14 cellular contexts compared by ENCODE assay signal in genomic region chr7:90625051-90625450, GRCh38. TPM values are rescaled to one million over a fixed set of nuclear protein-coding genes. Genes with fewer than 3 reads are reported as not detected.
A peak's percentile ranks its signal among the peaks of the same experiment; 100 is the strongest.
DNase-seq lines count a peak whose midpoint lies in the region; ATAC-seq and TF ChIP-seq lines count a peak whose summit lies in the region.
"Had no signal": no experiment of that assay in that cellular context is flagged by ENCODE, and none has a peak within 500 bp of the region (broad histone marks: within the 10 kb centered on the region; RNA-seq: fewer than 3 reads in every experiment).

No MANE protein-coding gene starts in this region.

- intact Hi-C loops in PC-9 (cut with micrococcal nuclease; ENCODE audit: unreplicated experiment), result loop anchor here (1.0 to 10.0 kb wide), 2 partner anchors 21 to 470 kb away; partner anchors contain the start of gene STEAP1
- intact Hi-C loops in activated T-helper 2 cell treated with anti-CD3 and anti-CD28 coated beads, Interferon-gamma antibody, Interleukin-2, Interleukin-4, amounts not matched to agents 10 μg/mL and 5 μg/mL and 100 μg/mL, durations not matched to agents 14 hours and 24 hours and 36 hours (cut with micrococcal nuclease), result loop anchor here (5.0 kb wide), 1 partner anchor 68 kb away; no protein-coding TSS in a partner anchor

- H3K27ac Mint-ChIP-seq in stimulated activated memory B cell treated with anti-CD40 and anti-IgM and Interleukin-4, amounts not matched to agents 10 μg/mL and 1 μg/mL and 100 μg/mL, for 72 hours, result peak overlapping the region; percentile 46
- H3K27ac Mint-ChIP-seq in activated T-helper 2 cell treated with anti-CD3 and anti-CD28 coated beads, Interferon-gamma antibody, Interleukin-2, Interleukin-4, amounts not matched to agents 10 μg/mL and 5 μg/mL and 100 μg/mL, durations not matched to agents 14 hours and 24 hours and 36 hours, result no peak overlapping the region
- H3K27ac Mint-ChIP-seq: activated naive CD8-positive, alpha-beta T cell treated with anti-CD3 and anti-CD28 coated beads for 36 hours; CD8-positive, alpha-beta memory T cell had no signal

- DNase-seq in NCI-H2171 treated with DMSO at 0.1 percent for 48 hours (lab: John Stamatoyannopoulos, UW), result peak; percentile 54
- DNase-seq in NCI-H2171 (lab: John Stamatoyannopoulos, UW), result no peak
- DNase-seq in amniotic epithelial cell (ENCODE audit: low read depth), result peak; percentile 21
- peak; percentile 2 for DNase-seq in globus pallidus (ENCODE audit: low spot score)
- no peak for DNase-seq in activated CD4-positive, CD25-positive, alpha-beta regulatory T cell (lab: John Stamatoyannopoulos, UW)
- no peak for DNase-seq in PC-9
- no peak for DNase-seq in activated T-helper 2 cell treated with anti-CD3 and anti-CD28 coated beads, Interferon-gamma antibody, Interleukin-2, Interleukin-4, amounts not matched to agents 10 μg/mL and 5 μg/mL and 100 μg/mL, durations not matched to agents 14 hours and 24 hours and 36 hours (ENCODE audit: low spot score)
- DNase-seq: 8988T; activated CD4-positive, alpha-beta T cell treated with anti-CD3 and anti-CD28 coated beads for 1 hour; activated naive CD8-positive, alpha-beta T cell treated with anti-CD3 and anti-CD28 coated beads for 36 hours; CD8-positive, alpha-beta memory T cell; cortex of kidney had no signal

- no peak for TF ChIP-seq CTCF in PC-9 (conservative IDR thresholded peaks at IDR 0.05)

- no peaks in the 10 kb centered on the region for H3K36me3 ChIP-seq in PC-9 (ENCODE audit: low read depth)

- no peak overlapping the region for H3K4me3 ChIP-seq in PC-9

- no peaks in the 10 kb centered on the region for H3K9me2 ChIP-seq in PC-9 (ENCODE audit: insufficient read depth)

- H3K79me2 ChIP-seq in PC-9 (ENCODE audit: low read depth), result no peaks in the 10 kb centered on the region

- H3K27me3 ChIP-seq in PC-9 (ENCODE audit: insufficient read depth, low read depth), result no peaks in the 10 kb centered on the region
- H3K27me3 ChIP-seq: foreskin keratinocyte had no signal

- POLR2A ChIA-PET in PC-9 (lab: Charles Lee; ENCODE audit: unreplicated experiment), result no interaction called here

- H3K36me3 Mint-ChIP-seq in stimulated activated memory B cell treated with anti-CD40 and anti-IgM and Interleukin-4, amounts not matched to agents 10 μg/mL and 1 μg/mL and 100 μg/mL, for 72 hours, result no peaks in the 10 kb centered on the region
- no peaks in the 10 kb centered on the region for H3K36me3 Mint-ChIP-seq in activated T-helper 2 cell treated with anti-CD3 and anti-CD28 coated beads, Interferon-gamma antibody, Interleukin-2, Interleukin-4, amounts not matched to agents 10 μg/mL and 5 μg/mL and 100 μg/mL, durations not matched to agents 14 hours and 24 hours and 36 hours (ENCODE audit: low read depth)
- H3K36me3 Mint-ChIP-seq: activated naive CD8-positive, alpha-beta T cell treated with anti-CD3 and anti-CD28 coated beads for 36 hours; CD8-positive, alpha-beta memory T cell had no signal

- H3K4me3 Mint-ChIP-seq in stimulated activated memory B cell treated with anti-CD40 and anti-IgM and Interleukin-4, amounts not matched to agents 10 μg/mL and 1 μg/mL and 100 μg/mL, for 72 hours, result no peak overlapping the region
- no peak overlapping the region for H3K4me3 Mint-ChIP-seq in activated T-helper 2 cell treated with anti-CD3 and anti-CD28 coated beads, Interferon-gamma antibody, Interleukin-2, Interleukin-4, amounts not matched to agents 10 μg/mL and 5 μg/mL and 100 μg/mL, durations not matched to agents 14 hours and 24 hours and 36 hours (ENCODE audit: low read depth)
- H3K4me3 Mint-ChIP-seq: activated naive CD8-positive, alpha-beta T cell treated with anti-CD3 and anti-CD28 coated beads for 36 hours; CD8-positive, alpha-beta memory T cell had no signal

- CTCF ChIA-PET in PC-9 (lab: Charles Lee), result no interaction called here

- no peak overlapping the region for H3K4me2 ChIP-seq in PC-9

- no peaks in the 10 kb centered on the region for H3K9me3 Mint-ChIP-seq in stimulated activated memory B cell treated with anti-CD40 and anti-IgM and Interleukin-4, amounts not matched to agents 10 μg/mL and 1 μg/mL and 100 μg/mL, for 72 hours
- H3K9me3 Mint-ChIP-seq in activated T-helper 2 cell treated with anti-CD3 and anti-CD28 coated beads, Interferon-gamma antibody, Interleukin-2, Interleukin-4, amounts not matched to agents 10 μg/mL and 5 μg/mL and 100 μg/mL, durations not matched to agents 14 hours and 24 hours and 36 hours, result no peaks in the 10 kb centered on the region
- H3K9me3 Mint-ChIP-seq: activated naive CD8-positive, alpha-beta T cell treated with anti-CD3 and anti-CD28 coated beads for 36 hours had no signal

- ATAC-seq in stimulated activated memory B cell treated with anti-CD40 and anti-IgM and Interleukin-4, amounts not matched to agents 10 μg/mL and 1 μg/mL and 100 μg/mL, for 72 hours, result no peak

- peaks cover 20% of the 10 kb centered on the region for H3K4me1 Mint-ChIP-seq in stimulated activated memory B cell treated with anti-CD40 and anti-IgM and Interleukin-4, amounts not matched to agents 10 μg/mL and 1 μg/mL and 100 μg/mL, for 72 hours
- H3K4me1 Mint-ChIP-seq in activated T-helper 2 cell treated with anti-CD3 and anti-CD28 coated beads, Interferon-gamma antibody, Interleukin-2, Interleukin-4, amounts not matched to agents 10 μg/mL and 5 μg/mL and 100 μg/mL, durations not matched to agents 14 hours and 24 hours and 36 hours (ENCODE audit: low read depth), result peaks cover 2% of the 10 kb centered on the region
- H3K4me1 Mint-ChIP-seq: activated naive CD8-positive, alpha-beta T cell treated with anti-CD3 and anti-CD28 coated beads for 36 hours; CD8-positive, alpha-beta memory T cell had no signal

- no peak overlapping the region for H3K27ac ChIP-seq in PC-9

- H3K27me3 Mint-ChIP-seq in stimulated activated memory B cell treated with anti-CD40 and anti-IgM and Interleukin-4, amounts not matched to agents 10 μg/mL and 1 μg/mL and 100 μg/mL, for 72 hours, result no peaks in the 10 kb centered on the region
- H3K27me3 Mint-ChIP-seq in activated T-helper 2 cell treated with anti-CD3 and anti-CD28 coated beads, Interferon-gamma antibody, Interleukin-2, Interleukin-4, amounts not matched to agents 10 μg/mL and 5 μg/mL and 100 μg/mL, durations not matched to agents 14 hours and 24 hours and 36 hours (ENCODE audit: low read depth), result peaks cover 2% of the 10 kb centered on the region
- H3K27me3 Mint-ChIP-seq: CD8-positive, alpha-beta memory T cell had no signal

- H2AFZ ChIP-seq in PC-9, result no peak overlapping the region

- no peaks in the 10 kb centered on the region for H3K9me3 ChIP-seq in PC-9 (ENCODE audit: insufficient read depth, low read depth)

- no peaks in the 10 kb centered on the region for H3F3A ChIP-seq in PC-9 (ENCODE audit: insufficient read depth, low read depth)

- no peaks in the 10 kb centered on the region for H4K20me1 ChIP-seq in PC-9 (ENCODE audit: insufficient read depth)

- no peaks in the 10 kb centered on the region for H3K4me1 ChIP-seq in PC-9 (replicated peaks; ENCODE audit: insufficient read depth)

- no TSS peak for BruUV-seq in PC-9 (replicated peaks; lab: Mats Ljungman, UMichigan)

RNA-seq across cellular contexts. Expression of gene CDK14, which starts 28.9 kb away (rescaled TPM):
- total RNA-seq in PC-9 (2021), result 39.1 and 41.6 TPM in 2 replicates
- 2.1 and 2.2 TPM in 2 replicates for total RNA-seq in activated T-helper 2 cell treated with anti-CD3 and anti-CD28 coated beads, Interferon-gamma antibody, Interleukin-2, Interleukin-4, amounts not matched to agents 10 μg/mL and 5 μg/mL and 100 μg/mL, durations not matched to agents 14 hours and 24 hours and 36 hours

Comparison
In these comparisons a context has a peak if more than half of its experiments do, and no peak if none do; other contexts are left out.
1. DNase-seq: peak in NCI-H2171 treated with DMSO at 0.1 percent for 48 hours (single experiment), amniotic epithelial cell (single experiment) and globus pallidus (single experiment); none in NCI-H2171 (single experiment), activated CD4-positive, CD25-positive, alpha-beta regulatory T cell (0 of 4), PC-9 (0 of 2) and activated T-helper 2 cell treated with anti-CD3 and anti-CD28 coated beads, Interferon-gamma antibody, Interleukin-2, Interleukin-4, amounts not matched to agents 10 μg/mL and 5 μg/mL and 100 μg/mL, durations not matched to agents 14 hours and 24 hours and 36 hours (single experiment).
2. RNA of gene CDK14, which starts 28.9 kb away (total RNA-seq): 39.1 to 41.6 TPM in PC-9; 2.1 to 2.2 TPM in activated T-helper 2 cell treated with anti-CD3 and anti-CD28 coated beads, Interferon-gamma antibody, Interleukin-2, Interleukin-4, amounts not matched to agents 10 μg/mL and 5 μg/mL and 100 μg/mL, durations not matched to agents 14 hours and 24 hours and 36 hours; every median in the first group is over 10 times any median in the second.